ENCODE assay signal across 9 cellular contexts in the genomic region with DNA sequence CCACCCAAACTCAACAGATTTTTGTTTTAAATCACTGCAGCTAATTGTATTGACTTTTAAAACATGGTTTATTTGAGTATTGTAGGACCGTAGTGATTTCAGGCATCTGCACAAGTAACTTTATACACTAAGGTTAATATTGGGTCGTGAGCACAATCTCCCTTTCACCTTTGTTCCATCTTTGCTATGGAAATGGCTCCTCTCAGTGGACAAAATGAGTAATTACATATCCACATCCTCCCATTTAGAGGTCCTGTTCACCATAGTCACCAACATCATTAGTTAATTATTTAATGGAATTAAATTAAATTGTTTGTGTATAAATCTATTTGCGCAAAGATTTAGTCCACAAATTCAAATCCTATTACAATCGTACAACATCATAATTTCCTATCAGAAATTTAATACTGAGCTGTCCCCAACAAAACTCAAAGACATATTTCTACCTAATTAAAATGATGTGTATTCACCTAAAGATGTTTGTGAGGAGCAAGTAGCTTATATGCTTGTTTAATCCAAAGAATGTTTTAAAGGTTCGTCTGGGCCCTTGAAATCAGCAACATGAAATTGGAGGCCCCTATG.
DNase-seq lines count a peak whose midpoint lies in the region; FAIRE-seq and TF ChIP-seq lines count a peak whose summit lies in the region.
"Had no signal": no experiment of that assay in that cellular context is flagged by ENCODE, and none has a peak within 500 bp of the region (broad histone marks: within the 10 kb centered on the region; RNA-seq: fewer than 3 reads in every experiment).

No MANE protein-coding gene starts in this region.

- H3K27me3 Mint-ChIP-seq in MCF 10A (ENCODE audit: insufficient read depth, unreplicated experiment) (no peaks in the 10 kb centered on the region), type B pancreatic cell (peaks cover 6% of the 10 kb centered on the region)

- H3K4me1 Mint-ChIP-seq in MCF 10A (ENCODE audit: insufficient read depth, unreplicated experiment), result peaks cover 17% of the 10 kb centered on the region
- H3K4me1 Mint-ChIP-seq in type B pancreatic cell (ENCODE audit: unreplicated experiment), result peaks cover 13% of the 10 kb centered on the region
- H3K4me1 Mint-ChIP-seq: T-cell had no signal

- H3K9me3 Mint-ChIP-seq in MCF 10A (ENCODE audit: unreplicated experiment) (no peaks in the 10 kb centered on the region), type B pancreatic cell (peaks cover 5% of the 10 kb centered on the region)
- H3K9me3 Mint-ChIP-seq: T-cell had no signal

- POLR2A ChIA-PET in MCF 10A (lab: Yijun Ruan, JAX), result interaction anchor here (0.7 to 5.9 kb wide), 6 partner anchors 346 to 890 kb away, joined by 3 to 70 read pairs (median 4); partner anchors contain the start of gene GAS1

- H3K4me3 Mint-ChIP-seq in MCF 10A (ENCODE audit: unreplicated experiment) (no peak overlapping the region), type B pancreatic cell (no peak overlapping the region)
- H3K4me3 Mint-ChIP-seq: T-cell had no signal

- TF ChIP-seq CTCF in D721Med (IDR thresholded peaks at IDR 0.05; ENCODE audit: insufficient read depth, missing control alignments) (peak; percentile 88), MCF 10A (IDR thresholded peaks at IDR 0.05; ENCODE audit: unreplicated experiment) (peak; percentile 52), type B pancreatic cell (conservative IDR thresholded peaks at IDR 0.05) (peak; percentile 95)

- intact Hi-C loops in MCF 10A (cut with micrococcal nuclease), result loop anchor here (1.0 to 5.0 kb wide), 8 partner anchors 218 to 1122 kb away; no protein-coding TSS in a partner anchor
- intact Hi-C loops in posterior vena cava (cut with DNase I), result loop anchor here (5.0 to 10.0 kb wide), 3 partner anchors 377 to 890 kb away; partner anchors contain the start of gene GAS1 (in 1 of the 2)

- FAIRE-seq in D721Med (lab: Jason Lieb, UNC), result peak; percentile 71

- BruUV-seq in MCF 10A (replicated peaks; lab: Mats Ljungman, UMichigan), result no TSS peak

- CTCF ChIA-PET in MCF 10A (lab: Yijun Ruan, JAX), result interaction anchor here (0.7 to 9.8 kb wide), 40 partner anchors 8 to 919 kb away, joined by 3 to 134 read pairs (median 4); partner anchors contain the start of genes DAPK1 and GAS1

- H3K36me3 Mint-ChIP-seq in MCF 10A (ENCODE audit: insufficient read depth, unreplicated experiment) (no peaks in the 10 kb centered on the region), type B pancreatic cell (no peaks in the 10 kb centered on the region)
- H3K36me3 Mint-ChIP-seq: T-cell had no signal

- H3K27ac Mint-ChIP-seq in MCF 10A (ENCODE audit: low read depth, unreplicated experiment) (no peak overlapping the region), type B pancreatic cell (no peak overlapping the region)
- H3K27ac Mint-ChIP-seq: T-cell had no signal

- DNase-seq in D721Med (ENCODE audit: insufficient read length, low spot score), result no peak
- peak; percentile 65 for DNase-seq in H4 (ENCODE audit: low spot score)
- peak; percentile 55 for DNase-seq in NCI-H2171 treated with DMSO at 0.1 percent for 48 hours (lab: John Stamatoyannopoulos, UW)
- DNase-seq in MCF 10A (ENCODE audit: unreplicated experiment), result peak; percentile 75
- peak; percentile 69 for DNase-seq in iris pigment epithelial cell (ENCODE audit: low read depth)
- no peak for DNase-seq in type B pancreatic cell (ENCODE audit: extremely low spot score, unreplicated experiment)
- no peak for DNase-seq in posterior vena cava (ENCODE audit: low spot score)
- DNase-seq in GF-D8 (lab: John Stamatoyannopoulos, UW), result no peak

Comparison
In these comparisons a context has a peak if more than half of its experiments do, and no peak if none do; other contexts are left out.
1. DNase-seq: peak in H4 (single experiment), NCI-H2171 treated with DMSO at 0.1 percent for 48 hours (single experiment), MCF 10A (single experiment) and iris pigment epithelial cell (single experiment); none in D721Med (single experiment), type B pancreatic cell (single experiment), posterior vena cava (single experiment) and GF-D8 (single experiment).
2. Peak in every context shown above with its lines, with median percentiles within 50 percentile points of each other: CTCF ChIP-seq.